In the genomic region with DNA sequence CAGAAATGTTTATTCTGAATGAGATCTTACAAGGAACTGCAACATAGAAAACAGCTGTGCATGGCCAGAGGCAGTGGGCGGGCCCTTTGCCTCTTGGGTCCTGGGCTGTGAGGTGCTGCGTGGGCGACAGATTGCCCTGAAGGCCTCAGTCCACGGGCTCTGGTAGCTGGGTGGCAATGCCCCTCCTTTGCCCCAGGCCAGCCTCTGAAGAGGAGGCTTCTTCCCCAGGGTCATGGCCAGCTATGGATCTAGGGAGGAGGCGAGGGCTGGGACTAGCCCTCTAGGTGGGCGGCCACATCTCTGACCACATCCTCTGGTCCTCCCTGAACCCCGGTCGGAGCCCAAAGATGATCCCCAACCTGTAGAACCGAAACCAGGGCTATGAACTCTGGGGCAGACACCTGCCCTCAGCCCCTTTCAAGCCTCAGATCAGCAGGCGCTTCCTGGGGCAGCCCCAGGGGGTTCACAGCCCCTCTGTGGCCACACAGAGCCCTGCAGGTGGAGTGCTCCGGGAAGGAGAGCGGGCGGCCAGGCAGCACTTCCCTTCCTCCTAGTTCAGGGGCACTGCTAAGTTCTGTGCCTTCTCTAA, we compare ENCODE assay signal across 1 cellular context.
TF ChIP-seq lines count a peak whose summit lies in the region.

No MANE protein-coding gene starts in this region.

TF ChIP-seq in HepG2, 621 proteins besides CTCF, POLR2A, EP300 and RAD21:
- TF ChIP-seq KDM3A (CRISPR knock-in tag; IDR thresholded peaks at IDR 0.05; ENCODE audit: low read depth) (no peak), ISL2 (CRISPR knock-in tag; IDR thresholded peaks at IDR 0.05) (no peak), ZNF670 (CRISPR knock-in tag; IDR thresholded peaks at IDR 0.05; ENCODE audit: borderline replicate concordance) (no peak), MLX (CRISPR knock-in tag; IDR thresholded peaks at IDR 0.05) (no peak), RBM22 (optimal IDR thresholded peaks at IDR 0.05; ENCODE audit: low read length) (peak; percentile 22), BATF2 (CRISPR knock-in tag; IDR thresholded peaks at IDR 0.05) (no peak), GZF1 (CRISPR knock-in tag; IDR thresholded peaks at IDR 0.05) (no peak), SYNCRIP (IDR thresholded peaks at IDR 0.05; ENCODE audit: insufficient read depth, low read depth, low read length) (no peak), ZNF784 (CRISPR knock-in tag; IDR thresholded peaks at IDR 0.05; ENCODE audit: borderline replicate concordance) (no peak), MAFF (IDR thresholded peaks at IDR 0.05; ENCODE audit: low read depth, low read length) (no peak), HNRNPL (IDR thresholded peaks at IDR 0.05; ENCODE audit: low read depth, low read length) (0 out of 2 replicates have a peak, but pooled peaks have one; percentile 55), ZNF292 (CRISPR knock-in tag; IDR thresholded peaks at IDR 0.05; ENCODE audit: borderline replicate concordance, low read depth) (no peak)
- TF ChIP-seq, protein P1, sequence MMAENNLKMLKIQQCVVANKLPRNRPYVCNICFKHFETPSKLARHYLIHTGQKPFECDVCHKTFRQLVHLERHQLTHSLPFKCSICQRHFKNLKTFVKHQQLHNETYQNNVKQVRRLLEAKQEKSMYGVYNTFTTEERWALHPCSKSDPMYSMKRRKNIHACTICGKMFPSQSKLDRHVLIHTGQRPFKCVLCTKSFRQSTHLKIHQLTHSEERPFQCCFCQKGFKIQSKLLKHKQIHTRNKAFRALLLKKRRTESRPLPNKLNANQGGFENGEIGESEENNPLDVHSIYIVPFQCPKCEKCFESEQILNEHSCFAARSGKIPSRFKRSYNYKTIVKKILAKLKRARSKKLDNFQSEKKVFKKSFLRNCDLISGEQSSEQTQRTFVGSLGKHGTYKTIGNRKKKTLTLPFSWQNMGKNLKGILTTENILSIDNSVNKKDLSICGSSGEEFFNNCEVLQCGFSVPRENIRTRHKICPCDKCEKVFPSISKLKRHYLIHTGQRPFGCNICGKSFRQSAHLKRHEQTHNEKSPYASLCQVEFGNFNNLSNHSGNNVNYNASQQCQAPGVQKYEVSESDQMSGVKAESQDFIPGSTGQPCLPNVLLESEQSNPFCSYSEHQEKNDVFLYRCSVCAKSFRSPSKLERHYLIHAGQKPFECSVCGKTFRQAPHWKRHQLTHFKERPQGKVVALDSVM (CRISPR knock-in tag; IDR thresholded peaks at IDR 0.05), result no peak
- TF ChIP-seq, protein P2, sequence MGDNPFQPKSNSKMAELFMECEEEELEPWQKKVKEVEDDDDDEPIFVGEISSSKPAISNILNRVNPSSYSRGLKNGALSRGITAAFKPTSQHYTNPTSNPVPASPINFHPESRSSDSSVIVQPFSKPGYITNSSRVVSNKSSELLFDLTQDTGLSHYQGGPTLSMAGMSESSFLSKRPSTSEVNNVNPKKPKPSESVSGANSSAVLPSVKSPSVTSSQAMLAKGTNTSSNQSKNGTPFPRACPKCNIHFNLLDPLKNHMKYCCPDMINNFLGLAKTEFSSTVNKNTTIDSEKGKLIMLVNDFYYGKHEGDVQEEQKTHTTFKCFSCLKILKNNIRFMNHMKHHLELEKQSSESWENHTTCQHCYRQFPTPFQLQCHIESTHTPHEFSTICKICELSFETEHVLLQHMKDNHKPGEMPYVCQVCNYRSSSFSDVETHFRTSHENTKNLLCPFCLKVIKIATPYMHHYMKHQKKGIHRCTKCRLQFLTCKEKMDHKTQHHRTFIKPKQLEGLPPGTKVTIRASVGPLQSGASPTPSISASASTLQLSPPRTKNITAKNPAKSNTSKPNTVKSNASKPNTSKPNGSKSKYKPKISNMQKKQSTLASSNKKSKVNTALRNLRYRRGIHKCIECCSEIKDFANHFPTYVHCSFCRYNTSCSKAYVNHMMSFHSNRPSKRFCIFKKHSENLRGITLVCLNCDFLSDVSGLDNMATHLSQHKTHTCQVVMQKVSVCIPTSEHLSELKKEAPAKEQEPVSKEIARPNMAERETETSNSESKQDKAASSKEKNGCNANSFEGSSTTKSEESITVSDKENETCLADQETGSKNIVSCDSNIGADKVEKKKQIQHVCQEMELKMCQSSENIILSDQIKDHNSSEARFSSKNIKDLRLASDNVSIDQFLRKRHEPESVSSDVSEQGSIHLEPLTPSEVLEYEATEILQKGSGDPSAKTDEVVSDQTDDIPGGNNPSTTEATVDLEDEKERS (CRISPR knock-in tag; IDR thresholded peaks at IDR 0.05), result no peak
